ENCODE assay signal across 23 cellular contexts in genomic region chr15:66138882-66139281, GRCh38.
DNase-seq lines count a peak whose midpoint lies in the region; FAIRE-seq and TF ChIP-seq lines count a peak whose summit lies in the region.
"Had no signal": no experiment of that assay in that cellular context is flagged by ENCODE, and none has a peak within 500 bp of the region (broad histone marks: within the 10 kb centered on the region; RNA-seq: fewer than 3 reads in every experiment).

No MANE protein-coding gene starts in this region.

- TF ChIP-seq CTCF in VCaP (conservative IDR thresholded peaks at IDR 0.05) = no peak
- no peak for TF ChIP-seq CTCF in fibroblast of the aortic adventitia (IDR thresholded peaks at IDR 0.05; ENCODE audit: insufficient read depth, low read length)
- no peak for TF ChIP-seq CTCF in type B pancreatic cell (conservative IDR thresholded peaks at IDR 0.05)
- TF ChIP-seq CTCF in D721Med (IDR thresholded peaks at IDR 0.05; ENCODE audit: insufficient read depth, missing control alignments) = no peak

- H3K27me3 Mint-ChIP-seq in type B pancreatic cell = peaks cover 7% of the 10 kb centered on the region
- H3K27me3 Mint-ChIP-seq: B cell had no signal

- H3K36me3 Mint-ChIP-seq in type B pancreatic cell = no peaks in the 10 kb centered on the region

- peak; percentile 45 for DNase-seq in NCI-H748 (lab: John Stamatoyannopoulos, UW; ENCODE audit: unreplicated experiment)
- no peak for DNase-seq in NCI-H748 treated with DMSO at 0.1 percent for 48 hours (lab: John Stamatoyannopoulos, UW)
- peak; percentile 1 for DNase-seq in fibroblast of the aortic adventitia (ENCODE audit: low read depth)
- no peak for DNase-seq in type B pancreatic cell (ENCODE audit: extremely low spot score, unreplicated experiment)
- no peak for DNase-seq in D341Med (ENCODE audit: low spot score)
- DNase-seq in pons (ENCODE audit: low spot score) = no peak
- no peak for DNase-seq in D721Med (ENCODE audit: insufficient read length, low spot score)
- DNase-seq: Calu3, GM23248, H7, Karpas-422, NCI-H187 treated with DMSO at 0.1 percent for 48 hours, NCI-H345, NCI-H82, OCI-M1, Peyer's patch, SIG-M5 had no signal

- H3K4me3 Mint-ChIP-seq in type B pancreatic cell = no peak overlapping the region
- H3K4me3 Mint-ChIP-seq: B cell had no signal

- FAIRE-seq in D721Med (lab: Jason Lieb, UNC) = no peak
- FAIRE-seq: G401.6, HepG2 had no signal

- H3K27ac ChIP-seq in VCaP = peak overlapping the region; percentile 42
- H3K27ac ChIP-seq: 22Rv1, GM23248, Peyer's patch, SK-N-MC had no signal

- no peaks in the 10 kb centered on the region for H3K9me3 Mint-ChIP-seq in type B pancreatic cell

- H3K27ac Mint-ChIP-seq in type B pancreatic cell = peak overlapping the region; percentile 5
- H3K27ac Mint-ChIP-seq: B cell had no signal

- no peak overlapping the region for H3K4me3 ChIP-seq in fibroblast of the aortic adventitia (ENCODE audit: low read depth, low read length)
- H3K4me3 ChIP-seq: GM23248, Peyer's patch, SK-N-MC had no signal

- peaks cover 21% of the 10 kb centered on the region for H3K4me1 Mint-ChIP-seq in type B pancreatic cell (ENCODE audit: unreplicated experiment)
- H3K4me1 Mint-ChIP-seq: B cell had no signal

Comparison
In these comparisons a context has a peak if more than half of its experiments do, and no peak if none do; other contexts are left out.
1. DNase-seq: peak in NCI-H748 (single experiment) and fibroblast of the aortic adventitia (single experiment); none in NCI-H748 treated with DMSO at 0.1 percent for 48 hours (single experiment), type B pancreatic cell (single experiment), D341Med (single experiment), pons (single experiment) and D721Med (single experiment).